In genomic region chr20:11686900-11687543, GRCh38 we compare ENCODE assay signal across 8 cellular contexts.
DNase-seq lines count a peak whose midpoint lies in the region; ATAC-seq, FAIRE-seq and TF ChIP-seq lines count a peak whose summit lies in the region.

No MANE protein-coding gene starts in this region.

- H2AFZ ChIP-seq in mammary epithelial cell (ENCODE audit: low read depth, low read length), result peak overlapping the region; percentile 85

- no peaks in the 10 kb centered on the region for H3K79me2 ChIP-seq in mammary epithelial cell (ENCODE audit: insufficient read depth, low read length)

- H3K27me3 ChIP-seq in mammary epithelial cell (ENCODE audit: insufficient read depth, low read length), result no peaks in the 10 kb centered on the region
- H3K27me3 ChIP-seq in stomach, result peaks cover 0 to 4% (median 0%) of the 10 kb centered on the region in 3 donors

- WGBS in mammary epithelial cell (ENCODE audit: low coverage, missing lambda C conversion rate), result 23% methylated on average over 11 of the region's 38 CpGs
- 5 to 22% (median 9%) methylated on average over 21 to 38 of the region's 38 CpGs for WGBS in stomach, 5 donors

- DNase-seq in LHCN-M2 (ENCODE audit: low read depth) (peak; percentile 20), mammary epithelial cell (peak; percentile 21), kidney (peak; percentile 81), stomach (peak; percentile 64), activated T-cell treated with anti-CD3 and anti-CD28 coated beads for 4 hours (no peak)
- DNase-seq in stimulated activated CD4-positive, alpha-beta T cell treated with anti-CD3 and anti-CD28 coated beads, Interleukin-15, amount 100 ng/mL, for 24 hours, result no peak
- no peak for DNase-seq in effector CD8-positive, alpha-beta T cell (lab: John Stamatoyannopoulos, UW)

- no TSS peak for BruUV-seq in mammary epithelial cell (replicated peaks; lab: Mats Ljungman, UMichigan)

- intact Hi-C loops in mammary epithelial cell (cut with micrococcal nuclease) (no loop called here), kidney (cut with DNase I) (no loop called here), stomach (cut with DNase I; ENCODE audit: low total_unique reads) (loop anchor here (10.0 kb wide), 1 partner anchor 528 kb away; no protein-coding TSS in a partner anchor)

- peak overlapping the region; percentile 76 for H3K4me2 ChIP-seq in mammary epithelial cell (ENCODE audit: insufficient read depth, low read depth, low read length)

- dilution Hi-C loops in mammary epithelial cell (cut with HindIII; ENCODE audit: low sequenced_read_pairs), result no loop called here

- H4K20me1 ChIP-seq in mammary epithelial cell (ENCODE audit: insufficient read depth, low read length), result no peaks in the 10 kb centered on the region

- ATAC-seq in GM18520 (IDR thresholded peaks at IDR 0.05; ENCODE audit: unreplicated experiment), result no peak

- no peak for FAIRE-seq in kidney (lab: Jason Lieb, UNC)

- no peaks in the 10 kb centered on the region for H3K36me3 ChIP-seq in mammary epithelial cell (ENCODE audit: insufficient read depth, low read length)
- H3K36me3 ChIP-seq in kidney (ENCODE audit: control insufficient read depth in 1 of 2, insufficient read depth in 2 of 2, low read length in 2 of 2), result no peaks in the 10 kb centered on the region
- H3K36me3 ChIP-seq in stomach, result no peaks in the 10 kb centered on the region

- H3K27ac ChIP-seq in mammary epithelial cell (ENCODE audit: insufficient read depth, low read depth, low read length), result no peak overlapping the region
- no peak overlapping the region for H3K27ac ChIP-seq in kidney (ENCODE audit: low read depth in 2 of 2, low read length in 2 of 2)
- peak overlapping the region; percentile 14 to 53 (median 49) for H3K27ac ChIP-seq in stomach

- H3K9ac ChIP-seq in mammary epithelial cell (ENCODE audit: insufficient read depth, low read length) (no peak overlapping the region), kidney (ENCODE audit: low read length in 2 of 2) (no peak overlapping the region)

- no peak for TF ChIP-seq EP300 in stomach (IDR thresholded peaks at IDR 0.05)

- in situ Hi-C loops in mammary epithelial cell (cut with MboI; ENCODE audit: low sequenced_read_pairs in 2 of 2), result no loop called here

- H3K4me3 ChIP-seq in mammary epithelial cell (replicated peaks in 1 of 3; ENCODE audit: insufficient read depth in 1 of 3, low read depth in 2 of 3, low read length in 3 of 3) (peak overlapping the region in 2 of 3 experiments; percentile 31 to 37), kidney (ENCODE audit: low read length in 2 of 2) (peak overlapping the region; percentile 46 to 49), stomach (peak overlapping the region; percentile 43 to 49 (median 46))

- H3K4me1 ChIP-seq in mammary epithelial cell (ENCODE audit: insufficient read depth, low read length) (peaks cover 5% of the 10 kb centered on the region), kidney (ENCODE audit: control insufficient read depth in 1 of 2, insufficient read depth in 1 of 2, low read depth in 1 of 2, low read length in 2 of 2) (peaks cover 0 to 5% of the 10 kb centered on the region in 2 donors), stomach (peaks cover 12 to 20% (median 17%) of the 10 kb centered on the region in 4 donors)

- CTCF ChIA-PET in mammary epithelial cell (lab: Charles Lee; ENCODE audit: low non-redundant PET), result no interaction called here

- no peaks in the 10 kb centered on the region for H3K9me3 ChIP-seq in mammary epithelial cell (replicated peaks; ENCODE audit: insufficient read depth, low read length)
- no peaks in the 10 kb centered on the region for H3K9me3 ChIP-seq in kidney (ENCODE audit: control insufficient read depth in 1 of 2, low read length in 2 of 2)
- no peaks in the 10 kb centered on the region for H3K9me3 ChIP-seq in stomach

- TF ChIP-seq CTCF in mammary epithelial cell (conservative IDR thresholded peaks at IDR 0.05 in 1 of 2, IDR thresholded peaks at IDR 0.05 in 1 of 2; ENCODE audit: extremely low read depth in 1 of 2, insufficient read depth in 1 of 2, low read depth in 1 of 2, low read length in 2 of 2) (no peak), kidney (IDR thresholded peaks at IDR 0.05; ENCODE audit: borderline replicate concordance, extremely low read depth, insufficient read depth) (no peak), stomach (IDR thresholded peaks at IDR 0.05) (no peak)

- no peak for TF ChIP-seq POLR2A in stomach (IDR thresholded peaks at IDR 0.05)

Comparison
In these comparisons a context has a peak if more than half of its experiments do, and no peak if none do; other contexts are left out.
1. DNase-seq: peak in LHCN-M2 (single experiment), mammary epithelial cell (single experiment), kidney (single experiment) and stomach (single experiment); none in stimulated activated CD4-positive, alpha-beta T cell treated with anti-CD3 and anti-CD28 coated beads, Interleukin-15, amount 100 ng/mL, for 24 hours (single experiment), activated T-cell treated with anti-CD3 and anti-CD28 coated beads for 4 hours (single experiment) and effector CD8-positive, alpha-beta T cell (single experiment).
2. H3K27ac ChIP-seq: peak in stomach (5 of 5); none in mammary epithelial cell (single experiment) and kidney (0 of 2).
3. Peak in every context shown above with its lines, with median percentiles within 50 percentile points of each other: H3K4me3 ChIP-seq.